ENCODE assay signal across 23 cellular contexts in the genomic region with DNA sequence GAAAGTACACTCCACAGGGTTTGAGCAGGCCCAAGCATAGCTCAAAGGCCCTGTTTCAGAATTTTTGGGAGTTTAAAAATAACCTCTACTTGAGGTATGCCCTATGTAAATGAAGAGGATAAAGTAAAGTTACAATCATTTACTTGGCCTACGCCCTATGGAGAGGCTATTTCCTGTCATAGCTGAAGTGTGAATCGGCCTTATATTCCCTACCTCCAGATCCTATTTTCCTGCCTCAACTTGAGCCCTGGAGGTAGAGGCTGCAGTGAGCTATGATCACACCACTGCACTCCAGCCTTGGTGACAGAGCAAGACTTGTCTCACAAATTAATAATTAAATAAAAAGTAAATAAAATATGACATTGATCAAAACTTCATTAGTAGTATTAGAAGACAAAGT.
"Had no signal": no experiment of that assay in that cellular context is flagged by ENCODE, and none has a peak within 500 bp of the region (broad histone marks: within the 10 kb centered on the region; RNA-seq: fewer than 3 reads in every experiment).

No MANE protein-coding gene starts in this region.

- DNase-seq: dermis blood vessel endothelial cell; dorsolateral prefrontal cortex; effector CD4-positive, alpha-beta T cell; effector memory CD4-positive, alpha-beta T cell; foreskin melanocyte; gastrocnemius medialis; glutamatergic neuron; head of caudate nucleus; heart right ventricle; hippocampal formation; left cardiac atrium; left lung; left ventricle myocardium superior; lower lobe of right lung; mesendoderm; midbrain; naive B cell; naive thymus-derived CD8-positive, alpha-beta T cell had no signal

- H3K9me3 ChIP-seq: esophagus muscularis mucosa, gastrocnemius medialis, heart right ventricle, left lung, lower lobe of right lung had no signal

- H3K27ac ChIP-seq: coronary artery, dorsolateral prefrontal cortex, esophagus muscularis mucosa, gastrocnemius medialis, heart right ventricle, left lung, lower lobe of right lung had no signal

- H3K4me3 ChIP-seq: coronary artery, dorsolateral prefrontal cortex, esophagus muscularis mucosa, gastrocnemius medialis, heart right ventricle, left lung, lower lobe of right lung had no signal

- H3K4me1 ChIP-seq: esophagus muscularis mucosa, gastrocnemius medialis, heart right ventricle, left lung, lower lobe of right lung had no signal

- FAIRE-seq: colon, endothelial cell of umbilical vein, islet of Langerhans had no signal

- ATAC-seq: gastrocnemius medialis; heart right ventricle; left cardiac atrium; left lung; left ventricle myocardium superior; lower lobe of right lung; naive thymus-derived CD8-positive, alpha-beta T cell had no signal

- H3K36me3 ChIP-seq: esophagus muscularis mucosa, gastrocnemius medialis, heart right ventricle, left lung, lower lobe of right lung had no signal

- H3K27me3 ChIP-seq: esophagus muscularis mucosa, gastrocnemius medialis, left lung had no signal
